20 cellular contexts compared by ENCODE assay signal in genomic region chr3:13872451-13872850, GRCh38. TPM values are rescaled to one million over a fixed set of nuclear protein-coding genes. Genes with fewer than 3 reads are reported as not detected.
"Had no signal": no experiment of that assay in that cellular context is flagged by ENCODE, and none has a peak within 500 bp of the region (broad histone marks: within the 10 kb centered on the region; RNA-seq: fewer than 3 reads in every experiment).

No MANE protein-coding gene starts in this region.

- H3K36me3 ChIP-seq: esophagus muscularis mucosa, gastrocnemius medialis, heart right ventricle, neural progenitor cell, prostate gland, right atrium auricular region, thyroid gland had no signal

- DNase-seq: activated CD4-positive, alpha-beta T cell treated with anti-CD3 and anti-CD28 coated beads, Interleukin-2, amount 10 ng/mL, durations not matched to agents 24 days and 14 days; activated CD8-positive, alpha-beta T cell treated with anti-CD3 and anti-CD28 coated beads, Interleukin-2, amount 10 ng/mL, durations not matched to agents 7 days and 5 days; activated naive CD8-positive, alpha-beta T cell treated with anti-CD3 and anti-CD28 coated beads for 36 hours; gastrocnemius medialis; heart right ventricle; islet precursor cell; left colon; mesenchymal stem cell; mucosa of descending colon; stimulated activated CD4-positive, alpha-beta T cell treated with anti-CD3 and anti-CD28 coated beads, Interleukin-4, amount 100 ng/mL, for 24 hours; stimulated activated naive CD8-positive, alpha-beta T cell treated with anti-CD3 and anti-CD28 coated beads, Interleukin-15, Interleukin-2, amounts not matched to agents 100 U/mL and 50 U/mL, for 24 hours; T-helper 2 cell; thyroid gland had no signal

- H3K9me3 ChIP-seq: gastrocnemius medialis, mucosa of descending colon, prostate gland, right atrium auricular region, thyroid gland had no signal

- H3K9me3 Mint-ChIP-seq: activated naive CD8-positive, alpha-beta T cell treated with anti-CD3 and anti-CD28 coated beads for 36 hours; activated T-helper 1 cell treated with anti-CD3 and anti-CD28 coated beads, Interleukin-12 subunit alpha, Interleukin-12 subunit beta, Interleukin-2, Interleukin-4 antibody, amounts not matched to agents 30 ng/mL and 10 ng/mL and 1 ng/mL, durations not matched to agents 14 hours and 24 hours and 36 hours had no signal

- H3K27me3 Mint-ChIP-seq: activated naive CD8-positive, alpha-beta T cell treated with anti-CD3 and anti-CD28 coated beads for 36 hours had no signal

- H3K36me3 Mint-ChIP-seq: activated naive CD8-positive, alpha-beta T cell treated with anti-CD3 and anti-CD28 coated beads for 36 hours had no signal

- H3K4me1 ChIP-seq: esophagus muscularis mucosa, gastrocnemius medialis, heart right ventricle, prostate gland, right atrium auricular region, thyroid gland had no signal

- H3K4me3 Mint-ChIP-seq: activated CD4-positive, alpha-beta T cell treated with anti-CD3 and anti-CD28 coated beads, Interleukin-2, amount 10 ng/mL, durations not matched to agents 24 days and 14 days; activated CD8-positive, alpha-beta T cell treated with anti-CD3 and anti-CD28 coated beads, Interleukin-2, amount 10 ng/mL, durations not matched to agents 7 days and 5 days; activated naive CD8-positive, alpha-beta T cell treated with anti-CD3 and anti-CD28 coated beads for 36 hours; activated T-helper 1 cell treated with anti-CD3 and anti-CD28 coated beads, Interleukin-12 subunit alpha, Interleukin-12 subunit beta, Interleukin-2, Interleukin-4 antibody, amounts not matched to agents 30 ng/mL and 10 ng/mL and 1 ng/mL, durations not matched to agents 14 hours and 24 hours and 36 hours; neural progenitor cell had no signal

- H3K27ac ChIP-seq: coronary artery, esophagus muscularis mucosa, gastrocnemius medialis, heart right ventricle, neural progenitor cell, prostate gland, right atrium auricular region, thyroid gland had no signal

- ATAC-seq: activated CD8-positive, alpha-beta T cell treated with anti-CD3 and anti-CD28 coated beads, Interleukin-2, amount 10 ng/mL, durations not matched to agents 7 days and 5 days; gastrocnemius medialis; heart right ventricle; left colon; mucosa of descending colon; stimulated activated naive CD8-positive, alpha-beta T cell treated with anti-CD3 and anti-CD28 coated beads, Interleukin-15, Interleukin-2, amounts not matched to agents 100 U/mL and 50 U/mL, for 24 hours had no signal

- H3K27ac Mint-ChIP-seq: activated CD4-positive, alpha-beta T cell treated with anti-CD3 and anti-CD28 coated beads, Interleukin-2, amount 10 ng/mL, durations not matched to agents 24 days and 14 days; activated CD8-positive, alpha-beta T cell treated with anti-CD3 and anti-CD28 coated beads, Interleukin-2, amount 10 ng/mL, durations not matched to agents 7 days and 5 days; activated naive CD8-positive, alpha-beta T cell treated with anti-CD3 and anti-CD28 coated beads for 36 hours; activated T-helper 1 cell treated with anti-CD3 and anti-CD28 coated beads, Interleukin-12 subunit alpha, Interleukin-12 subunit beta, Interleukin-2, Interleukin-4 antibody, amounts not matched to agents 30 ng/mL and 10 ng/mL and 1 ng/mL, durations not matched to agents 14 hours and 24 hours and 36 hours; neural progenitor cell had no signal

- H3K4me3 ChIP-seq: coronary artery, esophagus muscularis mucosa, gastrocnemius medialis, heart right ventricle, mucosa of descending colon, neural progenitor cell, prostate gland, right atrium auricular region, thyroid gland had no signal

- H3K27me3 ChIP-seq: right atrium auricular region had no signal

RNA-seq across cellular contexts. Expression of gene WNT7A, which starts 7.4 kb away (rescaled TPM):
- total RNA-seq: activated CD4-positive, alpha-beta T cell treated with anti-CD3 and anti-CD28 coated beads, Interleukin-2, amount 10 ng/mL, durations not matched to agents 24 days and 14 days; activated CD8-positive, alpha-beta T cell treated with anti-CD3 and anti-CD28 coated beads, Interleukin-2, amount 10 ng/mL, durations not matched to agents 7 days and 5 days; activated T-helper 1 cell treated with anti-CD3 and anti-CD28 coated beads, Interleukin-12 subunit alpha, Interleukin-12 subunit beta, Interleukin-2, Interleukin-4 antibody, amounts not matched to agents 30 ng/mL and 10 ng/mL and 1 ng/mL, durations not matched to agents 14 hours and 24 hours and 36 hours; esophagus muscularis mucosa; gastrocnemius medialis; heart right ventricle; left colon; mucosa of descending colon; omental fat pad; right atrium auricular region; thyroid gland had no signal
- polyA plus RNA-seq: heart right ventricle had no signal
